In the genomic region with DNA sequence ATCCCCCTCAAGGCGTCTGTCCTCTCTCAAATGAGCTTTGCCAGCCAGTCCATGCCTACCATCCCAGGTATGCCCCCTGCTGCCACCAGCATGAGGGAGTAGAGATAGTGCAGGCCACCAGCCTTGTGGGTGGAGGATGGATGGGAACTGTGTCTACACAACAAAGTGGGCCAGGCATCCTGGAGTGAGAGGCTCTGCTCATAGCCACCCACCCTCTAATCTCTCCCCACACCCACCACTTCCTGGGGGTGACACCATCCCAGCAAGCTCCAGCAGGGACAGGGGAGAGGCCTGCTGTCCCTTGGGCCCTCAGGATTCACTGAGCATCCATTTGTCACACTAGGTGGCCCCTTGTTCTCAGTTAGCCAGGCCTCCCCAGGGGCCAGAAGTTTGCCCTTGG, we compare ENCODE assay signal across 38 cellular contexts. TPM values are rescaled to one million over a fixed set of nuclear protein-coding genes. Genes with fewer than 3 reads are reported as not detected.
"Had no signal": no experiment of that assay in that cellular context is flagged by ENCODE, and none has a peak within 500 bp of the region (broad histone marks: within the 10 kb centered on the region; RNA-seq: fewer than 3 reads in every experiment).

No MANE protein-coding gene starts in this region.

- DNase-seq: activated B cell treated with CpG ODN at 0.5 μM for 24 hours; activated CD4-positive, alpha-beta T cell treated with anti-CD3 and anti-CD28 coated beads for 48 hours; activated CD4-positive, alpha-beta T cell treated with anti-CD3 and anti-CD28 coated beads, Interleukin-2, amount 50 U/mL, for 1 hour; activated CD4-positive, alpha-beta T cell treated with anti-CD3 and anti-CD28 coated beads, Interleukin-2, amount 50 U/mL, for 48 hours; activated CD8-positive, alpha-beta memory T cell treated with anti-CD3 and anti-CD28 coated beads, Interleukin-2, amount 10 ng/mL, durations not matched to agents 7 days and 5 days; activated CD8-positive, alpha-beta memory T cell treated with anti-CD3 and anti-CD28 coated beads, Interleukin-2, amount 50 U/mL, for 4 hours; activated CD8-positive, alpha-beta T cell treated with anti-CD3 and anti-CD28 coated beads for 36 hours; activated gamma-delta T cell treated with Interleukin-2 at 50 U/mL for 16 hours; activated naive CD4-positive, alpha-beta T cell treated with anti-CD3 and anti-CD28 coated beads, Interleukin-2, amount 50 U/mL, for 16 hours; activated naive CD4-positive, alpha-beta T cell treated with Interleukin-2 at 50 U/mL for 16 hours; activated T-cell treated with anti-CD3 and anti-CD28 coated beads for 4 hours; activated T-cell treated with anti-CD3 and anti-CD28 coated beads, Interleukin-2, amount 50 U/mL, for 24 hours; activated T-cell treated with anti-CD3 and anti-CD28 coated beads, Interleukin-2, amount 50 U/mL, for 72 hours; amniotic stem cell; anterior cingulate cortex; brain microvascular endothelial cell; caudate nucleus; cortex of kidney; dermis blood vessel endothelial cell; effector CD4-positive, alpha-beta T cell; effector memory CD8-positive, alpha-beta T cell; esophagus squamous epithelium; foreskin melanocyte; T-helper 1 cell; T-helper 17 cell; T1000; WERI-Rb-1 had no signal

- H3K4me1 ChIP-seq: esophagus squamous epithelium had no signal

- H3K27ac ChIP-seq: brain microvascular endothelial cell, epithelial cell of prostate, esophagus squamous epithelium, WERI-Rb-1 had no signal

- H3K9me3 Mint-ChIP-seq: activated B cell treated with CpG ODN at 0.5 μM for 24 hours; activated CD8-positive, alpha-beta T cell treated with anti-CD3 and anti-CD28 coated beads for 36 hours; activated T-cell treated with anti-CD3 and anti-CD28 coated beads, Interleukin-2, amount 50 U/mL, for 24 hours; activated T-cell treated with anti-CD3 and anti-CD28 coated beads, Interleukin-2, amount 50 U/mL, for 72 hours; effector memory CD8-positive, alpha-beta T cell; T-helper 2 cell treated with Interferon-gamma antibody and Interleukin-4, amounts not matched to agents 5 μg/mL and 100 μg/mL, for 36 hours had no signal

- H3K27me3 ChIP-seq: brain microvascular endothelial cell, esophagus squamous epithelium had no signal

- H3K9me3 ChIP-seq: esophagus squamous epithelium had no signal

- H3K4me3 ChIP-seq: esophagus squamous epithelium had no signal

- H3K36me3 ChIP-seq: brain microvascular endothelial cell, esophagus squamous epithelium, WERI-Rb-1 had no signal

- H3K4me1 Mint-ChIP-seq: activated B cell treated with CpG ODN at 0.5 μM for 24 hours; activated CD8-positive, alpha-beta memory T cell treated with anti-CD3 and anti-CD28 coated beads, Interleukin-2, amount 10 ng/mL, durations not matched to agents 7 days and 5 days had no signal

- ATAC-seq: activated CD4-positive, CD25-positive, alpha-beta regulatory T cell treated with anti-CD3 and anti-CD28 coated beads, Interleukin-2, amount 50 U/mL, for 24 hours; activated CD8-positive, alpha-beta memory T cell treated with anti-CD3 and anti-CD28 coated beads, Interleukin-2, amount 10 ng/mL, durations not matched to agents 7 days and 5 days; activated CD8-positive, alpha-beta T cell treated with anti-CD3 and anti-CD28 coated beads for 36 hours; activated T-cell treated with anti-CD3 and anti-CD28 coated beads, Interleukin-2, amount 50 U/mL, for 72 hours; effector memory CD8-positive, alpha-beta T cell; T-helper 17 cell had no signal

- H3K27ac Mint-ChIP-seq: activated B cell treated with CpG ODN at 0.5 μM for 24 hours; activated CD8-positive, alpha-beta memory T cell treated with anti-CD3 and anti-CD28 coated beads, Interleukin-2, amount 10 ng/mL, durations not matched to agents 7 days and 5 days; activated CD8-positive, alpha-beta T cell treated with anti-CD3 and anti-CD28 coated beads for 36 hours; activated naive CD8-positive, alpha-beta T cell; activated T-cell treated with anti-CD3 and anti-CD28 coated beads, Interleukin-2, amount 50 U/mL, for 72 hours; T-helper 17 cell; T-helper 2 cell treated with Interferon-gamma antibody and Interleukin-4, amounts not matched to agents 5 μg/mL and 100 μg/mL, for 36 hours had no signal

- H3K4me3 Mint-ChIP-seq: activated B cell treated with CpG ODN at 0.5 μM for 24 hours; activated CD8-positive, alpha-beta memory T cell treated with anti-CD3 and anti-CD28 coated beads, Interleukin-2, amount 10 ng/mL, durations not matched to agents 7 days and 5 days; activated CD8-positive, alpha-beta T cell treated with anti-CD3 and anti-CD28 coated beads for 36 hours; activated naive CD8-positive, alpha-beta T cell; activated T-cell treated with anti-CD3 and anti-CD28 coated beads, Interleukin-2, amount 50 U/mL, for 24 hours; activated T-cell treated with anti-CD3 and anti-CD28 coated beads, Interleukin-2, amount 50 U/mL, for 72 hours; effector memory CD8-positive, alpha-beta T cell; T-helper 17 cell; T-helper 2 cell treated with Interferon-gamma antibody and Interleukin-4, amounts not matched to agents 5 μg/mL and 100 μg/mL, for 36 hours had no signal

RNA-seq across cellular contexts. Expression of gene FOXI1, which starts 25.5 kb away (rescaled TPM):
- total RNA-seq: activated B cell treated with CpG ODN at 0.5 μM for 24 hours; activated CD8-positive, alpha-beta memory T cell treated with anti-CD3 and anti-CD28 coated beads for 36 hours; activated CD8-positive, alpha-beta memory T cell treated with anti-CD3 and anti-CD28 coated beads, Interleukin-2, amount 10 ng/mL, durations not matched to agents 7 days and 5 days; activated CD8-positive, alpha-beta T cell treated with anti-CD3 and anti-CD28 coated beads for 36 hours; activated T-cell treated with anti-CD3 and anti-CD28 coated beads, Interleukin-2, amount 50 U/mL, for 72 hours; astrocyte; bronchial epithelial cell; chondrocyte; dermis blood vessel endothelial cell; endothelial cell of umbilical vein; esophagus squamous epithelium; fibroblast of lung; fibroblast of villous mesenchyme had no signal
